In the genomic region with DNA sequence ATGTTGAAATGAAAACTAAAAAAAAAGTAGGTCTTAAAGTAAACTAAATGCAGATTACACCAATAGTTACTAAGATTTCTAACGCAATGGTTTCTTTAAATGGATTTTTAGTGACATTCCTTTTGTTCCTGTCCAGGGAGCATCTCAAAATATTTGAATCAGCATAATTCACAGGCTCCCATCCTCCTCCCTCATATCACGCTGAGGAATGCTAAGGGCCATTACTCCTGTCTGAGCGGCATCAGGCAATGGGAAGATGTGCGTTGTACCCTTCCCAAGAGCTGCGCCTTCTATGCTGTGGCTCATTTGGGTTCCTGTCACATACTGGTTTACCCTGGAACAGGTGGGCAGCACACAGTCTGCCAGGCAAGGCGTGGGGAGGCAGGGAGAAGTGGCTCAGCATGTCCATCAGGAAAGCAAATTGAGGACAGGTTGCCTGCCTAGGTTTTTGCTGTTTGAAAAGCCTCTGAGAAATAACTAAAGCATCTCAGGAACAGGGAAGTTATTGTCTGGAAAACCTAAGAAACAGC, we compare ENCODE assay signal across 1 cellular context.
TF ChIP-seq lines count a peak whose summit lies in the region.

No MANE protein-coding gene starts in this region.

TF ChIP-seq in K562, 482 proteins besides CTCF, POLR2A, EP300 and RAD21:
- TF ChIP-seq, protein P1, sequence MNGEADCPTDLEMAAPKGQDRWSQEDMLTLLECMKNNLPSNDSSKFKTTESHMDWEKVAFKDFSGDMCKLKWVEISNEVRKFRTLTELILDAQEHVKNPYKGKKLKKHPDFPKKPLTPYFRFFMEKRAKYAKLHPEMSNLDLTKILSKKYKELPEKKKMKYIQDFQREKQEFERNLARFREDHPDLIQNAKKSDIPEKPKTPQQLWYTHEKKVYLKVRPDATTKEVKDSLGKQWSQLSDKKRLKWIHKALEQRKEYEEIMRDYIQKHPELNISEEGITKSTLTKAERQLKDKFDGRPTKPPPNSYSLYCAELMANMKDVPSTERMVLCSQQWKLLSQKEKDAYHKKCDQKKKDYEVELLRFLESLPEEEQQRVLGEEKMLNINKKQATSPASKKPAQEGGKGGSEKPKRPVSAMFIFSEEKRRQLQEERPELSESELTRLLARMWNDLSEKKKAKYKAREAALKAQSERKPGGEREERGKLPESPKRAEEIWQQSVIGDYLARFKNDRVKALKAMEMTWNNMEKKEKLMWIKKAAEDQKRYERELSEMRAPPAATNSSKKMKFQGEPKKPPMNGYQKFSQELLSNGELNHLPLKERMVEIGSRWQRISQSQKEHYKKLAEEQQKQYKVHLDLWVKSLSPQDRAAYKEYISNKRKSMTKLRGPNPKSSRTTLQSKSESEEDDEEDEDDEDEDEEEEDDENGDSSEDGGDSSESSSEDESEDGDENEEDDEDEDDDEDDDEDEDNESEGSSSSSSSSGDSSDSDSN (IDR thresholded peaks at IDR 0.05; ENCODE audit: borderline replicate concordance in 1 of 2, low read depth in 2 of 2, low read length in 2 of 2) = no peak
- no peak for TF ChIP-seq HCFC1 (IDR thresholded peaks at IDR 0.05; ENCODE audit: low read depth, low read length)
- TF ChIP-seq C11orf30 (IDR thresholded peaks at IDR 0.05; ENCODE audit: low read depth) = peak; percentile 39; the same call in 1 of the 2 replicates
- TF ChIP-seq ZNF316 (IDR thresholded peaks at IDR 0.05) = peak; percentile 60
- TF ChIP-seq, protein P2, sequence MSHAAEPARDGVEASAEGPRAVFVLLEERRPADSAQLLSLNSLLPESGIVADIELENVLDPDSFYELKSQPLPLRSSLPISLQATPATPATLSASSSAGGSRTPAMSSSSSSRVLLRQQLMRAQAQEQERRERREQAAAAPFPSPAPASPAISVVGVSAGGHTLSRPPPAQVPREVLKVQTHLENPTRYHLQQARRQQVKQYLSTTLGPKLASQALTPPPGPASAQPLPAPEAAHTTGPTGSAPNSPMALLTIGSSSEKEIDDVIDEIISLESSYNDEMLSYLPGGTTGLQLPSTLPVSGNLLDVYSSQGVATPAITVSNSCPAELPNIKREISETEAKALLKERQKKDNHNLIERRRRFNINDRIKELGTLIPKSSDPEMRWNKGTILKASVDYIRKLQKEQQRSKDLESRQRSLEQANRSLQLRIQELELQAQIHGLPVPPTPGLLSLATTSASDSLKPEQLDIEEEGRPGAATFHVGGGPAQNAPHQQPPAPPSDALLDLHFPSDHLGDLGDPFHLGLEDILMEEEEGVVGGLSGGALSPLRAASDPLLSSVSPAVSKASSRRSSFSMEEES (CRISPR knock-in tag; IDR thresholded peaks at IDR 0.05) = no peak
